In genomic region chr4:40822781-40823180, GRCh38 we compare ENCODE assay signal across 18 cellular contexts.
A peak's percentile ranks its signal among the peaks of the same experiment; 100 is the strongest.
DNase-seq lines count a peak whose midpoint lies in the region; ATAC-seq, FAIRE-seq and TF ChIP-seq lines count a peak whose summit lies in the region.
"Had no signal": no experiment of that assay in that cellular context is flagged by ENCODE, and none has a peak within 500 bp of the region (broad histone marks: within the 10 kb centered on the region; RNA-seq: fewer than 3 reads in every experiment).

No MANE protein-coding gene starts in this region.

- H4K20me1 ChIP-seq in H9 (ENCODE audit: control insufficient read depth, insufficient read depth, insufficient read length), result no peaks in the 10 kb centered on the region

- H2BK5ac ChIP-seq in H9 (ENCODE audit: insufficient read length, low read length) (no peak overlapping the region), neuronal stem cell (ENCODE audit: low read length) (no peak overlapping the region)

- TF ChIP-seq CTCF in H9 (conservative IDR thresholded peaks at IDR 0.05), result no peak

- no peak for ATAC-seq in left lobe of liver
- ATAC-seq: CD8-positive, alpha-beta T cell; GM12878 had no signal

- H2AFZ ChIP-seq in H9 (ENCODE audit: low read length) (no peak overlapping the region), neuronal stem cell (ENCODE audit: low read length) (no peak overlapping the region)

- H2BK12ac ChIP-seq in H9 (ENCODE audit: insufficient read length, low read depth, low read length) (no peak overlapping the region), neuronal stem cell (ENCODE audit: low read length) (no peak overlapping the region)

- no peak overlapping the region for H4K91ac ChIP-seq in H9 (ENCODE audit: insufficient read length, low read depth, low read length)
- no peak overlapping the region for H4K91ac ChIP-seq in neuronal stem cell (ENCODE audit: low read depth, low read length, poor library complexity)

- H3K4ac ChIP-seq in H9 (ENCODE audit: low read depth, low read length), result no peak overlapping the region
- no peak overlapping the region for H3K4ac ChIP-seq in neuronal stem cell (ENCODE audit: low read length)

- H3K9ac ChIP-seq in H9 (ENCODE audit: extremely low read depth, insufficient read length, low read length) (no peak overlapping the region), neuronal stem cell (ENCODE audit: low read depth, low read length, poor library complexity) (no peak overlapping the region)
- H3K9ac ChIP-seq: BLaER1 treated with 17β-estradiol and CSF1 and Interleukin-3, amounts not matched to agents 10 nM and 100 nM had no signal

- no peak overlapping the region for H3K14ac ChIP-seq in H9 (ENCODE audit: insufficient read depth, low read length)
- H3K14ac ChIP-seq in neuronal stem cell (ENCODE audit: low read length), result no peak overlapping the region

- no CpG with 5 or more reads among the region's 5 CpGs for WGBS in H9 (ENCODE audit: extremely low coverage, insufficient read length, low lambda C conversion rate)
- WGBS in small intestine, 3 donors, result 66 to 79% (median 70%) methylated on average over 5 of the region's 5 CpGs
- no CpG with 5 or more reads among the region's 5 CpGs for WGBS in neuronal stem cell (ENCODE audit: extremely low coverage in 2 of 2, insufficient read length in 2 of 2, insufficient replicate concordance in 1 of 2), 2 donors

- H3K4me3 ChIP-seq in small intestine (ENCODE audit: low read depth in 1 of 2, low read length in 2 of 2) (no peak overlapping the region), neuronal stem cell (ENCODE audit: low read length in 2 of 2) (no peak overlapping the region)
- H3K4me3 ChIP-seq: BLaER1 treated with 17β-estradiol and CSF1 and Interleukin-3, amounts not matched to agents 10 nM and 100 nM; GM12878; HAP-1 had no signal

- no peak for FAIRE-seq in small intestine (lab: Jason Lieb, UNC)
- FAIRE-seq: GM12878, H1, HTR-8/SVneo had no signal

- H3K4me2 ChIP-seq in H9 (ENCODE audit: insufficient read depth, insufficient read length, low read length), result no peak overlapping the region
- H3K4me2 ChIP-seq in neuronal stem cell (ENCODE audit: insufficient read depth, low read length, poor library complexity, severe bottlenecking), result no peak overlapping the region
- H3K4me2 ChIP-seq: BLaER1 treated with 17β-estradiol and CSF1 and Interleukin-3, amounts not matched to agents 10 nM and 100 nM had no signal

- H3K36me3 Mint-ChIP-seq in H9 (ENCODE audit: insufficient read depth in 1 of 3, low read depth in 3 of 3), result peaks cover 33 to 71% (median 55%) of the 10 kb centered on the region in 3 experiments
- H3K36me3 Mint-ChIP-seq: CD8-positive, alpha-beta T cell had no signal

- H3K56ac ChIP-seq in H9 (ENCODE audit: insufficient read length, low read depth, low read length), result no peak overlapping the region

- H2BK120ac ChIP-seq in H9 (ENCODE audit: low read depth, low read length, poor library complexity, severe bottlenecking) (no peak overlapping the region), neuronal stem cell (ENCODE audit: low read depth, low read length) (no peak overlapping the region)

- H3K18ac ChIP-seq in H9 (ENCODE audit: insufficient read length, low read depth, low read length), result no peak overlapping the region
- H3K18ac ChIP-seq in neuronal stem cell (ENCODE audit: low read length), result no peak overlapping the region

- H3K4me3 Mint-ChIP-seq in H9, result no peak overlapping the region
- H3K4me3 Mint-ChIP-seq: B cell; CD8-positive, alpha-beta T cell had no signal

- H2AK5ac ChIP-seq in H9 (ENCODE audit: insufficient read length, low read length) (no peak overlapping the region), neuronal stem cell (ENCODE audit: low read depth, low read length) (no peak overlapping the region)

- H4K8ac ChIP-seq in H9 (replicated peaks; ENCODE audit: insufficient read length, low read depth, low read length) (no peak overlapping the region), neuronal stem cell (ENCODE audit: low read depth, low read length) (no peak overlapping the region)

- H3K4me1 Mint-ChIP-seq in H9, result no peaks in the 10 kb centered on the region

- H3K9me3 Mint-ChIP-seq in H9, result no peaks in the 10 kb centered on the region
- H3K9me3 Mint-ChIP-seq: CD8-positive, alpha-beta T cell had no signal

- no peaks in the 10 kb centered on the region for H3K79me2 ChIP-seq in H9 (ENCODE audit: insufficient read depth, low read length)

- H3K23ac ChIP-seq in H9 (ENCODE audit: insufficient read length, low read depth, low read length) (no peak overlapping the region), neuronal stem cell (ENCODE audit: low read depth, low read length, poor library complexity) (no peak overlapping the region)

- H3K27me3 ChIP-seq in H9 (ENCODE audit: insufficient read depth, low read length), result no peaks in the 10 kb centered on the region
- H3K27me3 ChIP-seq in small intestine (ENCODE audit: control insufficient read depth in 2 of 2, insufficient read depth in 2 of 2, low read length in 2 of 2), result no peaks in the 10 kb centered on the region
- H3K27me3 ChIP-seq in neuronal stem cell (ENCODE audit: control insufficient read depth in 3 of 3, insufficient read depth in 3 of 3, low read depth in 1 of 3, low read length in 3 of 3), result no peaks in the 10 kb centered on the region
- H3K27me3 ChIP-seq: BLaER1 treated with 17β-estradiol and CSF1 and Interleukin-3, amounts not matched to agents 10 nM and 100 nM had no signal

- H3K79me1 ChIP-seq in H9 (ENCODE audit: insufficient read depth, low read depth, low read length, poor library complexity, severe bottlenecking) (no peaks in the 10 kb centered on the region), neuronal stem cell (ENCODE audit: low read depth, low read length) (peaks cover 2% of the 10 kb centered on the region)

- H3K27ac ChIP-seq in H9 (ENCODE audit: insufficient read length, low read depth, low read length) (no peak overlapping the region), small intestine (ENCODE audit: low read depth in 1 of 2, low read length in 1 of 2) (no peak overlapping the region), neuronal stem cell (replicated peaks; ENCODE audit: low read length) (no peak overlapping the region)
- H3K27ac ChIP-seq: BLaER1 treated with 17β-estradiol and CSF1 and Interleukin-3, amounts not matched to agents 10 nM and 100 nM had no signal

- no peak overlapping the region for H2BK20ac ChIP-seq in H9 (ENCODE audit: low read depth, low read length, poor library complexity, severe bottlenecking)

- no peaks in the 10 kb centered on the region for H3K27me3 Mint-ChIP-seq in H9 (ENCODE audit: low read depth)
- H3K27me3 Mint-ChIP-seq: B cell had no signal

- H4K5ac ChIP-seq in H9 (ENCODE audit: insufficient read length, low read depth, low read length), result no peak overlapping the region

- DNase-seq in H9, result peak; percentile 25
- DNase-seq in ecto neural progenitor cell (ENCODE audit: low spot score), result peak; percentile 19
- peak; percentile 31 for DNase-seq in left lobe of liver (ENCODE audit: low spot score)
- DNase-seq in small intestine, result peak; percentile 7
- DNase-seq in neuronal stem cell (ENCODE audit: low spot score), result no peak
- DNase-seq in activated CD4-positive, CD25-positive, alpha-beta regulatory T cell treated with anti-CD3 and anti-CD28 coated beads, Interleukin-2, amount 50 U/mL, for 72 hours, result no peak
- DNase-seq in activated CD4-positive, alpha-beta T cell treated with anti-CD3 and anti-CD28 coated beads for 4 hours, result no peak
- DNase-seq: Calu3; CD8-positive, alpha-beta T cell; DMS53; DND-41; EL had no signal

- H3K4me1 ChIP-seq in H9 (ENCODE audit: insufficient read depth, low read length) (no peaks in the 10 kb centered on the region), small intestine (ENCODE audit: control insufficient read depth in 2 of 2, insufficient read depth in 1 of 2, low read depth in 1 of 2, low read length in 1 of 2) (no peaks in the 10 kb centered on the region), neuronal stem cell (ENCODE audit: control insufficient read depth in 2 of 2, insufficient read depth in 1 of 2, low read depth in 1 of 2, low read length in 2 of 2) (no peaks in the 10 kb centered on the region)
- H3K4me1 ChIP-seq: HAP-1 had no signal

- H3K36me3 ChIP-seq in small intestine (ENCODE audit: control insufficient read depth in 2 of 2, insufficient read depth in 2 of 2, low read length in 2 of 2), result peaks cover 0 to 2% of the 10 kb centered on the region in 2 donors
- H3K36me3 ChIP-seq in neuronal stem cell (replicated peaks in 1 of 2; ENCODE audit: control insufficient read depth in 2 of 2, insufficient read depth in 2 of 2, low read length in 2 of 2), result peaks cover 46 to 84% of the 10 kb centered on the region in 2 donors

- H3K9me3 ChIP-seq in H9 (ENCODE audit: control insufficient read depth, low read depth, low read length), result no peaks in the 10 kb centered on the region
- no peaks in the 10 kb centered on the region for H3K9me3 ChIP-seq in small intestine (ENCODE audit: control insufficient read depth, low read depth)
- no peaks in the 10 kb centered on the region for H3K9me3 ChIP-seq in neuronal stem cell (replicated peaks in 1 of 2; ENCODE audit: control insufficient read depth in 2 of 2, insufficient read depth in 1 of 2, low read depth in 1 of 2, low read length in 2 of 2)
- H3K9me3 ChIP-seq: HAP-1 had no signal

- H2BK15ac ChIP-seq in H9 (ENCODE audit: low read depth, low read length), result no peak overlapping the region
- no peak overlapping the region for H2BK15ac ChIP-seq in neuronal stem cell (ENCODE audit: low read length)

- H3K27ac Mint-ChIP-seq in H9, result peak overlapping the region in 1 of 3 experiments; percentile 20; a peak in 1 of 7 replicates
- H3K27ac Mint-ChIP-seq: B cell; CD8-positive, alpha-beta T cell had no signal

- H3T11ph ChIP-seq in H9 (ENCODE audit: low read length), result no peak overlapping the region

- H3K23me2 ChIP-seq in H9 (ENCODE audit: insufficient read length, low read depth, low read length, poor library complexity, severe bottlenecking), result no peaks in the 10 kb centered on the region

Comparison
In these comparisons a context has a peak if more than half of its experiments do, and no peak if none do; other contexts are left out.
1. DNase-seq: peak in H9 (single experiment), ecto neural progenitor cell (single experiment), left lobe of liver (single experiment) and small intestine (single experiment); none in neuronal stem cell (single experiment), activated CD4-positive, CD25-positive, alpha-beta regulatory T cell treated with anti-CD3 and anti-CD28 coated beads, Interleukin-2, amount 50 U/mL, for 72 hours (single experiment) and activated CD4-positive, alpha-beta T cell treated with anti-CD3 and anti-CD28 coated beads for 4 hours (0 of 2).